Comparison of ENCODE assay signal across 7 cellular contexts in the genomic region with DNA sequence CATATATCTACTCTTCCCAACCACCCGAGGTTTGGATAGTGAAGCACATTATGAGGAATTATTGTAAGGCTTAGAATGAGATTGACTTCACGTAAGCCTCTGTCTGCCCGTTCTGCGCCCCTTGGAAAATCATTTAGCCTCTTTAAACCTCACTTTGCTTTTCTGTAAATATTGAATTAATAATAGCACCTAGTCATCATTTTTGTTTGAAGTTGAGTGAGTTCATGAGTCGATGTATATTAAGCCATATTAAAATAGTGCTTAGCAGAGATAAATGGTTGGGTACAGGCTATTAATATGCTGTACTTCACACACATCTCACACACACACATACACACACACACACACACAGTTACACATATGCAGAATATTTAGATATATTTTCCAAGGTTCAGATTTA.
"Had no signal": no experiment of that assay in that cellular context is flagged by ENCODE, and none has a peak within 500 bp of the region (broad histone marks: within the 10 kb centered on the region; RNA-seq: fewer than 3 reads in every experiment).

No MANE protein-coding gene starts in this region.

- H3K4me2 ChIP-seq: KMS-11 had no signal

- H3K27ac ChIP-seq: HL-60, KMS-11 had no signal

- ATAC-seq: K562 had no signal

- H3K9ac ChIP-seq: KMS-11 had no signal

- FAIRE-seq: HTR-8/SVneo, K562 had no signal

- DNase-seq: IMR-90, KBM-7, KG1 had no signal

- H3K4me3 ChIP-seq: K562 had no signal
